Comparison of ENCODE assay signal across 22 cellular contexts in the genomic region with DNA sequence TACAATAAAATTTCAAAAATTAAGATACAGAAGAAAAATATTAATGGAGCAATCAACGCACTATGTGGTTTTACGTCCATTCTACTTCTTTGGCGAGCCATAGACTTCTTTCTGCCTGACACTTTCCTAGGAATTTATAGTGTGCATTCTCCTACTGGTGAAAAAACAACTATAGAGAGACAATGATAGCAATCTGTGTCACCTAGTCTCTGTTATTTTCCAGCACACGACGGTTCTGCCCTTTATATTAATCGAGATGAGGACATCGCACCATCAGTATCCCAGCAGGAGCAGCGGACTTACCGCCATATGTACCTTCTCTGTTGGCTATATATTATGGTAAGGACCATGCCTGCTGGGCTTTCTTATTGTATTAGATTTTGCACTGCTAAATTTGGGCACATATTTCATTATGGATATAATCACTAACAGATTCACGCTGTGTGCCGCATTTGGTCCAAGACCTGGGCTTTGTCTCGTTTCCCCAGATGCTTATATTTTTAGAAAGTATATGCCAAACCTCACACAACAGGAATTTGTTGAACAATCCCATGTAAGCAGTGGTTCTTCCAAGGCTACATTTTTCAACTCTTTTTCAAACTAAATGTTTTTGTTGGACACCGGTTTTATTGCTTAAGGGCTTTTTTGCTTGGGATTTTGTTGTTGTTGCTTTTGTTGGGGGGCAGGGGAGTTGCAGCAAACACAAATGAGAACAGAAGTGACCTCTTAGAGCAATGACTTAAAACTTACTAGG.
DNase-seq lines count a peak whose midpoint lies in the region; ATAC-seq and TF ChIP-seq lines count a peak whose summit lies in the region.
"Had no signal": no experiment of that assay in that cellular context is flagged by ENCODE, and none has a peak within 500 bp of the region (broad histone marks: within the 10 kb centered on the region; RNA-seq: fewer than 3 reads in every experiment).

No MANE protein-coding gene starts in this region.

- H3K36me3 ChIP-seq in GM23248 (ENCODE audit: low read depth): no peaks in the 10 kb centered on the region
- H3K36me3 ChIP-seq: BLaER1, brain microvascular endothelial cell, tibial nerve had no signal

- no peaks in the 10 kb centered on the region for H3K27me3 ChIP-seq in GM23248 (replicated peaks; ENCODE audit: insufficient read depth)
- H3K27me3 ChIP-seq: BLaER1, brain microvascular endothelial cell, tibial nerve had no signal

- H3K36me3 Mint-ChIP-seq in type B pancreatic cell: peaks cover 5% of the 10 kb centered on the region
- H3K36me3 Mint-ChIP-seq in activated CD4-positive, alpha-beta memory T cell treated with anti-CD3 and anti-CD28 coated beads for 36 hours: no peaks in the 10 kb centered on the region
- H3K36me3 Mint-ChIP-seq: natural killer cell treated with Interleukin-12 subunit alpha and Interleukin-12 subunit beta and Interleukin-15 and Interleukin-18, amount 100 ng/mL, for 72 hours had no signal

- CTCF ChIA-PET in activated CD4-positive, alpha-beta memory T cell treated with anti-CD3 and anti-CD28 coated beads for 36 hours (lab: Charles Lee): no interaction called here

- H3K4me3 ChIP-seq in GM23248 (no peak overlapping the region), astrocyte of the spinal cord (ENCODE audit: low read depth, low read length) (no peak overlapping the region), fibroblast of villous mesenchyme (ENCODE audit: low read depth, low read length) (no peak overlapping the region)
- H3K4me3 ChIP-seq: BLaER1, tibial nerve had no signal

- in situ Hi-C loops in GM23248 (cut with MboI) (no loop called here), astrocyte of the spinal cord (cut with HindIII; ENCODE audit: low sequenced_read_pairs) (no loop called here)

- TF ChIP-seq CTCF in astrocyte of the spinal cord (IDR thresholded peaks at IDR 0.05; ENCODE audit: low read depth, low read length): no peak
- TF ChIP-seq CTCF in fibroblast of villous mesenchyme (IDR thresholded peaks at IDR 0.05; ENCODE audit: insufficient read depth, low read depth, low read length): no peak
- TF ChIP-seq CTCF in type B pancreatic cell (conservative IDR thresholded peaks at IDR 0.05): no peak

- intact Hi-C loops in activated CD4-positive, alpha-beta memory T cell treated with anti-CD3 and anti-CD28 coated beads for 36 hours (cut with micrococcal nuclease): no loop called here

- no peaks in the 10 kb centered on the region for H3K4me1 Mint-ChIP-seq in type B pancreatic cell (ENCODE audit: unreplicated experiment)
- H3K4me1 Mint-ChIP-seq in activated CD4-positive, alpha-beta memory T cell treated with anti-CD3 and anti-CD28 coated beads for 36 hours (ENCODE audit: low read depth): no peaks in the 10 kb centered on the region

- peaks cover 13% of the 10 kb centered on the region; the same call in 1 of the 2 replicates for H3F3A ChIP-seq in GM23248 (ENCODE audit: insufficient read depth)

- H3K4me1 ChIP-seq in GM23248 (ENCODE audit: insufficient read depth): peaks cover 8% of the 10 kb centered on the region
- H3K4me1 ChIP-seq: BLaER1, tibial nerve had no signal

- no peak overlapping the region for H3K27ac ChIP-seq in GM23248
- H3K27ac ChIP-seq: BLaER1, brain microvascular endothelial cell, tibial nerve had no signal

- ATAC-seq in GM18870 (IDR thresholded peaks at IDR 0.05; ENCODE audit: unreplicated experiment): no peak
- ATAC-seq: HepG2; natural killer cell treated with Interleukin-12 subunit alpha and Interleukin-12 subunit beta and Interleukin-15 and Interleukin-18, amount 100 ng/mL, for 72 hours had no signal

- 0 out of 2 replicates have a peak overlapping the region, but pooled peaks have one; percentile 14 for H2AFZ ChIP-seq in GM23248

- no peaks in the 10 kb centered on the region for H4K20me1 ChIP-seq in GM23248 (ENCODE audit: insufficient read depth)
- H4K20me1 ChIP-seq: BLaER1 had no signal

- H3K9me2 ChIP-seq in GM23248 (ENCODE audit: insufficient read depth): no peaks in the 10 kb centered on the region

- no peaks in the 10 kb centered on the region for H3K27me3 Mint-ChIP-seq in type B pancreatic cell
- no peaks in the 10 kb centered on the region for H3K27me3 Mint-ChIP-seq in activated CD4-positive, alpha-beta memory T cell treated with anti-CD3 and anti-CD28 coated beads for 36 hours
- H3K27me3 Mint-ChIP-seq: dendritic cell treated with granulocyte-macrophage colony-stimulating factor and Interleukin-4, amounts not matched to agents 40 ng/mL and 50 ng/mL, for 4 days had no signal

- H3K79me2 ChIP-seq in GM23248 (ENCODE audit: insufficient read depth): no peaks in the 10 kb centered on the region

- DNase-seq in GM23248 (peak; percentile 66), astrocyte of the spinal cord (ENCODE audit: low read depth, low spot score) (peak; percentile 69), fibroblast of villous mesenchyme (ENCODE audit: low read depth) (peak; percentile 74), type B pancreatic cell (ENCODE audit: extremely low spot score, unreplicated experiment) (no peak), T-helper 2 cell (no peak)
- DNase-seq in activated CD4-positive, alpha-beta memory T cell treated with anti-CD3 and anti-CD28 coated beads for 36 hours: no peak
- DNase-seq: activated naive CD4-positive, alpha-beta T cell treated with anti-CD3 and anti-CD28 coated beads, Interleukin-2, amount 50 U/mL, for 16 hours; activated T-cell treated with anti-CD3 and anti-CD28 coated beads, Interleukin-2, amount 50 U/mL, for 48 hours; brain microvascular endothelial cell; midbrain; NCI-H1436 treated with DMSO at 0.1 percent for 48 hours; NCI-H2171; NCI-H774; posterior cingulate gyrus; stimulated activated CD4-positive, alpha-beta T cell treated with anti-CD3 and anti-CD28 coated beads, Interleukin-2, amount 100 ng/mL, for 24 hours; stimulated activated naive CD4-positive, alpha-beta T cell treated with Interleukin-2 at 50 U/mL for 16 hours had no signal

- H3K9ac ChIP-seq in GM23248: no peak overlapping the region
- H3K9ac ChIP-seq: BLaER1 had no signal

- H3K9me3 Mint-ChIP-seq in type B pancreatic cell: no peaks in the 10 kb centered on the region
- H3K9me3 Mint-ChIP-seq in activated CD4-positive, alpha-beta memory T cell treated with anti-CD3 and anti-CD28 coated beads for 36 hours: no peaks in the 10 kb centered on the region
- H3K9me3 Mint-ChIP-seq: dendritic cell treated with granulocyte-macrophage colony-stimulating factor and Interleukin-4, amounts not matched to agents 40 ng/mL and 50 ng/mL, for 4 days; natural killer cell treated with Interleukin-12 subunit alpha and Interleukin-12 subunit beta and Interleukin-15 and Interleukin-18, amount 100 ng/mL, for 72 hours had no signal

- POLR2A ChIA-PET in activated CD4-positive, alpha-beta memory T cell treated with anti-CD3 and anti-CD28 coated beads for 36 hours (lab: Charles Lee): no interaction called here

- 23 to 28% methylated on average over 13 of the region's 13 CpGs for WGBS in GM23248 (ENCODE audit: low coverage in 1 of 2, low lambda C conversion rate in 2 of 2, missing lambda C conversion rate in 2 of 2), 2 experiments

- peak overlapping the region; percentile 43 for H3K4me2 ChIP-seq in GM23248 (ENCODE audit: unreplicated experiment)
- H3K4me2 ChIP-seq: BLaER1 had no signal

- H3K4me3 Mint-ChIP-seq in type B pancreatic cell: peak overlapping the region; percentile 23
- no peak overlapping the region for H3K4me3 Mint-ChIP-seq in activated CD4-positive, alpha-beta memory T cell treated with anti-CD3 and anti-CD28 coated beads for 36 hours
- H3K4me3 Mint-ChIP-seq: dendritic cell treated with granulocyte-macrophage colony-stimulating factor and Interleukin-4, amounts not matched to agents 40 ng/mL and 50 ng/mL, for 4 days; natural killer cell treated with Interleukin-12 subunit alpha and Interleukin-12 subunit beta and Interleukin-15 and Interleukin-18, amount 100 ng/mL, for 72 hours had no signal

- no peak overlapping the region for H3K27ac Mint-ChIP-seq in type B pancreatic cell
- H3K27ac Mint-ChIP-seq in activated CD4-positive, alpha-beta memory T cell treated with anti-CD3 and anti-CD28 coated beads for 36 hours: no peak overlapping the region
- H3K27ac Mint-ChIP-seq: dendritic cell treated with granulocyte-macrophage colony-stimulating factor and Interleukin-4, amounts not matched to agents 40 ng/mL and 50 ng/mL, for 4 days; natural killer cell treated with Interleukin-12 subunit alpha and Interleukin-12 subunit beta and Interleukin-15 and Interleukin-18, amount 100 ng/mL, for 72 hours had no signal

- no peaks in the 10 kb centered on the region for H3K9me3 ChIP-seq in GM23248 (ENCODE audit: low read depth)
- H3K9me3 ChIP-seq: BLaER1, tibial nerve had no signal

Comparison
In these comparisons a context has a peak if more than half of its experiments do, and no peak if none do; other contexts are left out.
1. DNase-seq: peak in GM23248 (single experiment), astrocyte of the spinal cord (single experiment) and fibroblast of villous mesenchyme (single experiment); none in type B pancreatic cell (single experiment), activated CD4-positive, alpha-beta memory T cell treated with anti-CD3 and anti-CD28 coated beads for 36 hours (single experiment) and T-helper 2 cell (0 of 5).